12 cellular contexts compared by ENCODE assay signal in the genomic region with DNA sequence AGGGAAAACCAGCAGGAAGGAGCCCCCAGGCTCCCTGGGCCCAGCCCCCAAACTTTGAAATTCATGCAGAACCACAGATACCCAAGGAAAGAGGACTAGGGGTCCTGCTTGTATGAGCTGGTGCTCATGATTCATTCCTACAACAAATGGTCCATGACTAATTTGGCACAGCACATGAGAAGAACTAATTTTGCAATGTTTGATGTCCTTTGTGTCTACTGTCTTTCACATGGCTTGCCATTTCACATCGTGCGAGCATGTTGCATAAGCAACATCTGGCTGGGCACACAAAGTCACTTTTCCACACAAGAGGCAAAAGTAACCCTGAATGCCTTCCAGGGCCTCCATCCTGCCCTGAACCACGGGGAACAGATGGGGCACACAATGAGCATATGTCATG.
A peak's percentile ranks its signal among the peaks of the same experiment; 100 is the strongest.
DNase-seq lines count a peak whose midpoint lies in the region; ATAC-seq, FAIRE-seq and TF ChIP-seq lines count a peak whose summit lies in the region.
"Had no signal": no experiment of that assay in that cellular context is flagged by ENCODE, and none has a peak within 500 bp of the region (broad histone marks: within the 10 kb centered on the region; RNA-seq: fewer than 3 reads in every experiment).

No MANE protein-coding gene starts in this region.

- no peaks in the 10 kb centered on the region for H3K27me3 ChIP-seq in psoas muscle (ENCODE audit: insufficient read depth in 3 of 3, low read length in 2 of 3)
- H3K27me3 ChIP-seq: spleen had no signal

- H3K36me3 ChIP-seq in psoas muscle (ENCODE audit: insufficient read depth in 1 of 2, low read depth in 1 of 2) = no peaks in the 10 kb centered on the region
- H3K36me3 ChIP-seq: spleen had no signal

- TF ChIP-seq CTCF in psoas muscle (IDR thresholded peaks at IDR 0.05) = no peak

- H3K4me1 ChIP-seq in psoas muscle = no peaks in the 10 kb centered on the region

- H3K27ac ChIP-seq in psoas muscle = no peak overlapping the region
- H3K27ac ChIP-seq: spleen had no signal

- no peaks in the 10 kb centered on the region for H3K9me3 ChIP-seq in psoas muscle
- H3K9me3 ChIP-seq: spleen had no signal

- 32 to 48% (median 45%) methylated on average over 3 of the region's 3 CpGs for WGBS in psoas muscle, 3 donors

- H3K4me3 ChIP-seq in psoas muscle = no peak overlapping the region
- H3K4me3 ChIP-seq: spleen had no signal

- intact Hi-C loops in psoas muscle (cut with DNase I) = no loop called here

- ATAC-seq in psoas muscle (peak in 3 of 4 donors; percentile 63 to 76 (median 68)), GM21390 (IDR thresholded peaks at IDR 0.05; ENCODE audit: unreplicated experiment) (no peak)
- ATAC-seq: natural killer cell had no signal

- no peak for FAIRE-seq in GM19239 (lab: Jason Lieb, UNC)

- peak; percentile 19 for DNase-seq in GM03348 (ENCODE audit: low spot score)
- peak; percentile 55 for DNase-seq in NCI-H524 treated with DMSO at 0.1 percent for 48 hours (lab: John Stamatoyannopoulos, UW)
- DNase-seq in fibroblast of gingiva (ENCODE audit: low read depth) = peak; percentile 93
- DNase-seq in psoas muscle = peak; percentile 52 to 75
- DNase-seq in GM19239 (ENCODE audit: insufficient read length, low spot score) = no peak
- DNase-seq in RPMI8226 = no peak
- DNase-seq: activated naive CD8-positive, alpha-beta T cell treated with anti-CD3 and anti-CD28 coated beads for 36 hours; endodermal cell; natural killer cell; NCI-H82; spleen had no signal

Comparison
In these comparisons a context has a peak if more than half of its experiments do, and no peak if none do; other contexts are left out.
1. DNase-seq: peak in GM03348 (single experiment), NCI-H524 treated with DMSO at 0.1 percent for 48 hours (single experiment), fibroblast of gingiva (single experiment) and psoas muscle (2 of 2); none in GM19239 (single experiment) and RPMI8226 (single experiment).